ENCODE assay signal across 8 cellular contexts in genomic region chr17:42679001-42679491, GRCh38. TPM values are rescaled to one million over a fixed set of nuclear protein-coding genes. Genes with fewer than 3 reads are reported as not detected.
A peak's percentile ranks its signal among the peaks of the same experiment; 100 is the strongest.
DNase-seq lines count a peak whose midpoint lies in the region; ATAC-seq and TF ChIP-seq lines count a peak whose summit lies in the region.

No MANE protein-coding gene starts in this region.

- H3K79me2 ChIP-seq in osteoblast (ENCODE audit: insufficient read depth, low read length), result peaks cover 27% of the 10 kb centered on the region

- ATAC-seq in HG02623 (IDR thresholded peaks at IDR 0.05; ENCODE audit: unreplicated experiment) (no peak), GM19397 (IDR thresholded peaks at IDR 0.05; ENCODE audit: unreplicated experiment) (no peak)

- no peaks in the 10 kb centered on the region for H3K36me3 Mint-ChIP-seq in activated CD4-positive, alpha-beta memory T cell treated with anti-CD3 and anti-CD28 coated beads for 36 hours

- WGBS in esophagus squamous epithelium, 2 donors, result 0% methylated on average over 3 to 9 of the region's 16 CpGs

- TF ChIP-seq CTCF in esophagus squamous epithelium (IDR thresholded peaks at IDR 0.05) (no peak), osteoblast (IDR thresholded peaks at IDR 0.05; ENCODE audit: extremely low read depth, low read depth, low read length) (no peak)

- H3K4me1 ChIP-seq in esophagus squamous epithelium, result peaks cover 58 to 91% (median 66%) of the 10 kb centered on the region in 3 donors
- peaks cover 54% of the 10 kb centered on the region for H3K4me1 ChIP-seq in osteoblast (ENCODE audit: insufficient read depth, low read length)

- H3K9me3 ChIP-seq in esophagus squamous epithelium (no peaks in the 10 kb centered on the region), osteoblast (ENCODE audit: low read depth, low read length) (no peaks in the 10 kb centered on the region)

- H3K36me3 ChIP-seq in esophagus squamous epithelium (no peaks in the 10 kb centered on the region), osteoblast (ENCODE audit: insufficient read depth, low read length) (no peaks in the 10 kb centered on the region)

- peak; percentile 83 for DNase-seq in activated CD8-positive, alpha-beta memory T cell treated with anti-CD3 and anti-CD28 coated beads for 24 hours
- DNase-seq in activated CD8-positive, alpha-beta memory T cell treated with anti-CD3 and anti-CD28 coated beads, Interleukin-2, amount 50 U/mL, for 4 hours, result no peak
- DNase-seq in NCI-H2107 treated with DMSO at 0.1 percent for 48 hours (lab: John Stamatoyannopoulos, UW; ENCODE audit: unreplicated experiment) (peak; percentile 74), esophagus squamous epithelium (lab: John Stamatoyannopoulos, UW) (no peak), osteoblast (ENCODE audit: insufficient read length, low spot score, missing footprints) (peak; percentile 95)
- peak; percentile 62 for DNase-seq in activated CD4-positive, alpha-beta memory T cell treated with anti-CD3 and anti-CD28 coated beads for 36 hours

- peaks cover 25% of the 10 kb centered on the region for H4K20me1 ChIP-seq in osteoblast (ENCODE audit: insufficient read depth, low read length)

- POLR2A ChIA-PET in activated CD4-positive, alpha-beta memory T cell treated with anti-CD3 and anti-CD28 coated beads for 36 hours (lab: Charles Lee), result interaction anchor here (0.9 to 1.5 kb wide), 4 partner anchors 8 to 101 kb away, joined by 3 to 4 read pairs (median 4); no protein-coding TSS in a partner anchor

- peak overlapping the region; percentile 92 for H2AFZ ChIP-seq in osteoblast (ENCODE audit: low read length)

- H3K9me3 Mint-ChIP-seq in activated CD4-positive, alpha-beta memory T cell treated with anti-CD3 and anti-CD28 coated beads for 36 hours, result no peaks in the 10 kb centered on the region

- H3K27me3 Mint-ChIP-seq in activated CD4-positive, alpha-beta memory T cell treated with anti-CD3 and anti-CD28 coated beads for 36 hours, result peaks cover 44% of the 10 kb centered on the region

- intact Hi-C loops in activated CD4-positive, alpha-beta memory T cell treated with anti-CD3 and anti-CD28 coated beads for 36 hours (cut with micrococcal nuclease), result loop anchor here (1.0 to 10.0 kb wide), 6 partner anchors 26 to 394 kb away; partner anchors contain the start of genes EZH1, NAGLU, PSMC3IP and RETREG3
- intact Hi-C loops in esophagus squamous epithelium (cut with DNase I), result no loop called here

- peaks cover 0 to 30% (median 0%) of the 10 kb centered on the region in 4 donors for H3K27me3 ChIP-seq in esophagus squamous epithelium
- no peaks in the 10 kb centered on the region for H3K27me3 ChIP-seq in osteoblast (ENCODE audit: insufficient read depth, low read length)

- H3K27ac ChIP-seq in esophagus squamous epithelium (peak overlapping the region; percentile 98 to 99 (median 98)), osteoblast (ENCODE audit: low read depth, low read length) (peak overlapping the region; percentile 94)

- H3K4me3 Mint-ChIP-seq in activated CD4-positive, alpha-beta memory T cell treated with anti-CD3 and anti-CD28 coated beads for 36 hours, result peak overlapping the region; percentile 64

- CTCF ChIA-PET in activated CD4-positive, alpha-beta memory T cell treated with anti-CD3 and anti-CD28 coated beads for 36 hours (lab: Charles Lee), result interaction anchor here (0.6 to 3.2 kb wide), 12 partner anchors 12 to 149 kb away, joined by 3 to 58 read pairs (median 4); partner anchors contain the start of genes BECN1, MLX, PSMC3IP and RETREG3

- peak overlapping the region; percentile 88 for H3K4me2 ChIP-seq in osteoblast (ENCODE audit: insufficient read depth, low read length)

- TF ChIP-seq POLR2A in esophagus squamous epithelium (IDR thresholded peaks at IDR 0.05), result no peak

- H3K4me3 ChIP-seq in esophagus squamous epithelium, result peak overlapping the region; percentile 83 to 97 (median 94)
- peak overlapping the region; percentile 68 for H3K4me3 ChIP-seq in osteoblast (ENCODE audit: insufficient read depth, low read length)

- peaks cover 65% of the 10 kb centered on the region for H3K4me1 Mint-ChIP-seq in activated CD4-positive, alpha-beta memory T cell treated with anti-CD3 and anti-CD28 coated beads for 36 hours (ENCODE audit: low read depth)

- H3K27ac Mint-ChIP-seq in activated CD4-positive, alpha-beta memory T cell treated with anti-CD3 and anti-CD28 coated beads for 36 hours, result peak overlapping the region; percentile 73

RNA-seq across cellular contexts. Expression of gene PLEKHH3, which starts 2.3 kb away (rescaled TPM):
- 1 to 10 TPM; 1.1 to 1.2 TPM for total RNA-seq in activated CD4-positive, alpha-beta memory T cell treated with anti-CD3 and anti-CD28 coated beads for 36 hours
- total RNA-seq in esophagus squamous epithelium (10 to 100 TPM; 41.0 to 55.8 (median 55.1) TPM), osteoblast (14.7 and 19.9 TPM in 2 replicates)

RNA-seq across cellular contexts. Expression of gene CCR10, which starts 2.6 kb away (rescaled TPM):
- total RNA-seq in activated CD4-positive, alpha-beta memory T cell treated with anti-CD3 and anti-CD28 coated beads for 36 hours, result under 1 TPM; 0.38 to 0.65 TPM
- total RNA-seq in esophagus squamous epithelium (under 1 TPM in 1 of 4 donors, not detected in 3; 0.76 TPM), osteoblast (0.59 and 2.2 TPM in 2 replicates)

RNA-seq across cellular contexts. Expression of gene CNTNAP1, which starts 3.3 kb away (rescaled TPM):
- 1 to 10 TPM; 1.8 to 1.9 TPM for total RNA-seq in activated CD4-positive, alpha-beta memory T cell treated with anti-CD3 and anti-CD28 coated beads for 36 hours
- total RNA-seq in esophagus squamous epithelium (under 1 TPM; 0.15 to 0.88 (median 0.43) TPM), osteoblast (18.6 and 19.2 TPM in 2 replicates)

RNA-seq across cellular contexts. Expression of gene TUBG2, which starts 20.0 kb away (rescaled TPM):
- 10 to 100 TPM in 1 of 2 experiments, 1 to 10 TPM in 1; 9.3 to 10.1 TPM for total RNA-seq in activated CD4-positive, alpha-beta memory T cell treated with anti-CD3 and anti-CD28 coated beads for 36 hours
- 10 to 100 TPM in 1 of 4 donors, 1 to 10 TPM in 3; 7.1 to 14.5 (median 8.8) TPM for total RNA-seq in esophagus squamous epithelium
- total RNA-seq in osteoblast, result 13.8 TPM in 2 replicates

Comparison
In these comparisons a context has a peak if more than half of its experiments do, and no peak if none do; other contexts are left out.
1. DNase-seq: peak in activated CD8-positive, alpha-beta memory T cell treated with anti-CD3 and anti-CD28 coated beads for 24 hours (single experiment), NCI-H2107 treated with DMSO at 0.1 percent for 48 hours (single experiment), activated CD4-positive, alpha-beta memory T cell treated with anti-CD3 and anti-CD28 coated beads for 36 hours (single experiment) and osteoblast (single experiment); none in activated CD8-positive, alpha-beta memory T cell treated with anti-CD3 and anti-CD28 coated beads, Interleukin-2, amount 50 U/mL, for 4 hours (single experiment) and esophagus squamous epithelium (single experiment).